24 cellular contexts compared by ENCODE assay signal in genomic region chr11:28900427-28900826, GRCh38.
DNase-seq lines count a peak whose midpoint lies in the region; ATAC-seq, FAIRE-seq and TF ChIP-seq lines count a peak whose summit lies in the region.
"Had no signal": no experiment of that assay in that cellular context is flagged by ENCODE, and none has a peak within 500 bp of the region (broad histone marks: within the 10 kb centered on the region; RNA-seq: fewer than 3 reads in every experiment).

No MANE protein-coding gene starts in this region.

- SMC1A ChIA-PET in GM12878 (lab: Charles Lee; ENCODE audit: uncharacterized antibody, unreplicated experiment): no interaction called here

- intact Hi-C loops in GM12878 (cut with micrococcal nuclease; ENCODE audit: unreplicated experiment) (no loop called here), kidney (cut with DNase I) (no loop called here), stomach (cut with DNase I; ENCODE audit: low total_unique reads) (no loop called here)

- H2AFZ ChIP-seq in GM12878 (ENCODE audit: control insufficient read depth, low read depth, low read length) (no peak overlapping the region), smooth muscle cell (ENCODE audit: low read depth) (no peak overlapping the region)

- H3K27ac ChIP-seq in GM12878 (ENCODE audit: control insufficient read depth, insufficient read depth): no peak overlapping the region
- H3K27ac ChIP-seq in kidney (ENCODE audit: low read depth in 2 of 2, low read length in 2 of 2): no peak overlapping the region
- no peak overlapping the region for H3K27ac ChIP-seq in smooth muscle cell (ENCODE audit: low read depth)
- no peak overlapping the region for H3K27ac ChIP-seq in stomach
- H3K27ac ChIP-seq: A549; BLaER1 treated with 17β-estradiol and CSF1 and Interleukin-3, amounts not matched to agents 10 nM and 100 nM had no signal

- CTCF ChIA-PET in GM12878 (lab: Yijun Ruan, JAX): interaction anchor here (0.9 kb wide), 1 partner anchor 428 kb away, joined by 3 read pairs; no protein-coding TSS in a partner anchor

- H3K4me3 ChIP-seq in GM12878 (no peak overlapping the region), kidney (ENCODE audit: low read length in 2 of 2) (no peak overlapping the region), smooth muscle cell (no peak overlapping the region), stomach (no peak overlapping the region)
- H3K4me3 ChIP-seq: A549; BLaER1 treated with 17β-estradiol and CSF1 and Interleukin-3, amounts not matched to agents 10 nM and 100 nM; HAP-1 had no signal

- peak; percentile 54 for ATAC-seq in GM18868 (IDR thresholded peaks at IDR 0.05; ENCODE audit: unreplicated experiment)
- peak; percentile 38; the same call in 2 of the 3 replicates for ATAC-seq in GM12878
- ATAC-seq in GM19035 (IDR thresholded peaks at IDR 0.05; ENCODE audit: unreplicated experiment): no peak
- ATAC-seq: A549 had no signal

- TF ChIP-seq EP300 in GM12878 (IDR thresholded peaks at IDR 0.05; ENCODE audit: borderline replicate concordance in 1 of 2, control insufficient read depth in 1 of 2, low read depth in 2 of 2, low read length in 2 of 2): no peak
- no peak for TF ChIP-seq EP300 in stomach (IDR thresholded peaks at IDR 0.05)

- H3K79me2 ChIP-seq in GM12878 (ENCODE audit: control insufficient read depth, insufficient read depth, low read length) (no peaks in the 10 kb centered on the region), smooth muscle cell (ENCODE audit: low read depth) (no peaks in the 10 kb centered on the region)

- no peak for TF ChIP-seq POLR2A in GM12878 (IDR thresholded peaks at IDR 0.05; ENCODE audit: low read depth, low read length)
- no peak for TF ChIP-seq POLR2A in stomach (IDR thresholded peaks at IDR 0.05)

- H3K9ac ChIP-seq in GM12878 (ENCODE audit: control insufficient read depth, insufficient read depth, low read length) (no peak overlapping the region), kidney (ENCODE audit: low read length in 2 of 2) (no peak overlapping the region), smooth muscle cell (ENCODE audit: low read depth) (no peak overlapping the region)
- H3K9ac ChIP-seq: BLaER1 treated with 17β-estradiol and CSF1 and Interleukin-3, amounts not matched to agents 10 nM and 100 nM had no signal

- POLR2A ChIA-PET in GM12878 (lab: Charles Lee): interaction anchor here (0.6 kb wide), 1 partner anchor 252 kb away, joined by 3 read pairs; no protein-coding TSS in a partner anchor

- DNase-seq in M059J (ENCODE audit: low read depth) (peak; percentile 7), GM12878 (ENCODE audit: low read depth, low spot score) (no peak), kidney (no peak), smooth muscle cell (lab: John Stamatoyannopoulos, UW; ENCODE audit: unreplicated experiment) (no peak), DMS53 treated with DMSO at 0.1 percent for 48 hours (lab: John Stamatoyannopoulos, UW; ENCODE audit: unreplicated experiment) (no peak), stomach (no peak)
- DNase-seq: 8988T; ACHN; AML-193; BE2C; CD4-positive, alpha-beta T cell; CD8-positive, alpha-beta memory T cell; DMS 273 treated with DMSO at 0.1 percent for 48 hours; DMS79 treated with DMSO at 0.1 percent for 48 hours; GF-D8; GOT3; HFFc6 had no signal

- H3K27me3 ChIP-seq in GM12878 (replicated peaks in 1 of 2; ENCODE audit: control insufficient read depth in 2 of 2, insufficient read depth in 2 of 2, low read length in 1 of 2) (no peaks in the 10 kb centered on the region), smooth muscle cell (ENCODE audit: low read depth) (no peaks in the 10 kb centered on the region), stomach (no peaks in the 10 kb centered on the region)
- H3K27me3 ChIP-seq: BE2C; BLaER1 treated with 17β-estradiol and CSF1 and Interleukin-3, amounts not matched to agents 10 nM and 100 nM had no signal

- WGBS in GM12878 (ENCODE audit: insufficient coverage, insufficient replicate concordance, low lambda C conversion rate, missing lambda C conversion rate): 65% methylated on average over 3 of the region's 3 CpGs
- WGBS in smooth muscle cell (ENCODE audit: low lambda C conversion rate): 83% methylated on average over 3 of the region's 3 CpGs
- WGBS in stomach, 5 donors: 59 to 93% (median 92%) methylated on average over 3 of the region's 3 CpGs

- in situ Hi-C loops in GM12878 (cut with MboI): no loop called here

- no peaks in the 10 kb centered on the region for H4K20me1 ChIP-seq in GM12878 (ENCODE audit: control insufficient read depth, insufficient read depth)
- no peaks in the 10 kb centered on the region for H4K20me1 ChIP-seq in smooth muscle cell (ENCODE audit: low read depth)
- H4K20me1 ChIP-seq: BLaER1 treated with 17β-estradiol and CSF1 and Interleukin-3, amounts not matched to agents 10 nM and 100 nM had no signal

- FAIRE-seq in GM12878 (lab: Jason Lieb, UNC) (no peak), kidney (lab: Jason Lieb, UNC) (peak; percentile 59)
- FAIRE-seq: A549, D721Med, GM12892 had no signal

- H3F3A ChIP-seq in smooth muscle cell (ENCODE audit: low read depth): no peaks in the 10 kb centered on the region

- no peak for TF ChIP-seq RAD21 in GM12878 (IDR thresholded peaks at IDR 0.05; ENCODE audit: insufficient read depth, low read depth, low read length)

- BruUV-seq in GM12878 (replicated peaks; lab: Mats Ljungman, UMichigan): no TSS peak

- H3K4me1 ChIP-seq in GM12878 (ENCODE audit: control insufficient read depth, insufficient read depth, low read length) (no peaks in the 10 kb centered on the region), kidney (ENCODE audit: control insufficient read depth in 1 of 2, insufficient read depth in 1 of 2, low read depth in 1 of 2, low read length in 2 of 2) (no peaks in the 10 kb centered on the region), smooth muscle cell (ENCODE audit: low read depth) (no peaks in the 10 kb centered on the region), stomach (no peaks in the 10 kb centered on the region)
- H3K4me1 ChIP-seq: A549; BE2C; BLaER1 treated with 17β-estradiol and CSF1 and Interleukin-3, amounts not matched to agents 10 nM and 100 nM; HAP-1 had no signal

- H3K36me3 ChIP-seq in GM12878 (ENCODE audit: control insufficient read depth in 2 of 2, insufficient read depth in 2 of 2, low read length in 1 of 2) (no peaks in the 10 kb centered on the region), kidney (ENCODE audit: control insufficient read depth in 1 of 2, insufficient read depth in 2 of 2, low read length in 2 of 2) (no peaks in the 10 kb centered on the region), smooth muscle cell (ENCODE audit: low read depth) (no peaks in the 10 kb centered on the region), stomach (no peaks in the 10 kb centered on the region)
- H3K36me3 ChIP-seq: BE2C; BLaER1 treated with 17β-estradiol and CSF1 and Interleukin-3, amounts not matched to agents 10 nM and 100 nM; HAP-1 had no signal

- H3K4me2 ChIP-seq in GM12878 (ENCODE audit: control insufficient read depth, insufficient read depth) (no peak overlapping the region), smooth muscle cell (no peak overlapping the region)
- H3K4me2 ChIP-seq: A549; BLaER1 treated with 17β-estradiol and CSF1 and Interleukin-3, amounts not matched to agents 10 nM and 100 nM had no signal

- TF ChIP-seq CTCF in GM12878 (IDR thresholded peaks at IDR 0.05 in 2 of 3, conservative IDR thresholded peaks at IDR 0.05 in 1 of 3; ENCODE audit: control insufficient read depth in 2 of 3, extremely low read depth in 1 of 3, insufficient read depth in 1 of 3, low read depth in 3 of 3, low read length in 3 of 3): no peak
- no peak for TF ChIP-seq CTCF in kidney (IDR thresholded peaks at IDR 0.05; ENCODE audit: borderline replicate concordance, extremely low read depth, insufficient read depth)
- no peak for TF ChIP-seq CTCF in smooth muscle cell (IDR thresholded peaks at IDR 0.05; ENCODE audit: borderline replicate concordance, insufficient read depth, poor library complexity, severe bottlenecking)
- TF ChIP-seq CTCF in stomach (IDR thresholded peaks at IDR 0.05): no peak

- RAD21 ChIA-PET in GM12878 (lab: Charles Lee; ENCODE audit: unreplicated experiment): no interaction called here

- H3K9me3 ChIP-seq in GM12878 (replicated peaks; ENCODE audit: control insufficient read depth, insufficient read depth, low read length) (no peaks in the 10 kb centered on the region), kidney (ENCODE audit: control insufficient read depth in 1 of 2, low read length in 2 of 2) (no peaks in the 10 kb centered on the region), smooth muscle cell (replicated peaks; ENCODE audit: low read depth) (no peaks in the 10 kb centered on the region), stomach (no peaks in the 10 kb centered on the region)
- H3K9me3 ChIP-seq: A549; BE2C; BLaER1 treated with 17β-estradiol and CSF1 and Interleukin-3, amounts not matched to agents 10 nM and 100 nM; HAP-1 had no signal

TF ChIP-seq in GM12878, 131 proteins besides CTCF, POLR2A, EP300 and RAD21:
- TF ChIP-seq, protein P1, sequence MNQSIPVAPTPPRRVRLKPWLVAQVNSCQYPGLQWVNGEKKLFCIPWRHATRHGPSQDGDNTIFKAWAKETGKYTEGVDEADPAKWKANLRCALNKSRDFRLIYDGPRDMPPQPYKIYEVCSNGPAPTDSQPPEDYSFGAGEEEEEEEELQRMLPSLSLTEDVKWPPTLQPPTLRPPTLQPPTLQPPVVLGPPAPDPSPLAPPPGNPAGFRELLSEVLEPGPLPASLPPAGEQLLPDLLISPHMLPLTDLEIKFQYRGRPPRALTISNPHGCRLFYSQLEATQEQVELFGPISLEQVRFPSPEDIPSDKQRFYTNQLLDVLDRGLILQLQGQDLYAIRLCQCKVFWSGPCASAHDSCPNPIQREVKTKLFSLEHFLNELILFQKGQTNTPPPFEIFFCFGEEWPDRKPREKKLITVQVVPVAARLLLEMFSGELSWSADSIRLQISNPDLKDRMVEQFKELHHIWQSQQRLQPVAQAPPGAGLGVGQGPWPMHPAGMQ (IDR thresholded peaks at IDR 0.05; ENCODE audit: borderline replicate concordance): no peak
- TF ChIP-seq SPI1 (IDR thresholded peaks at IDR 0.05; ENCODE audit: borderline replicate concordance, insufficient read depth, low read depth, low read length) (peak; percentile 28; the same call in 1 of the 2 replicates), BMI1 (IDR thresholded peaks at IDR 0.05; ENCODE audit: borderline replicate concordance) (no peak)
